ENCODE assay signal across 8 cellular contexts in genomic region chr2:10124538-10125045, GRCh38. TPM values are rescaled to one million over a fixed set of nuclear protein-coding genes. Genes with fewer than 3 reads are reported as not detected.
DNase-seq lines count a peak whose midpoint lies in the region; ATAC-seq and TF ChIP-seq lines count a peak whose summit lies in the region.

No MANE protein-coding gene starts in this region.

- ATAC-seq in activated T-cell treated with anti-CD3 and anti-CD28 coated beads, Interleukin-2, amount 50 U/mL, for 4 hours: no peak
- ATAC-seq in gastroesophageal sphincter (no peak), sciatic nerve (no peak), HG02763 (IDR thresholded peaks at IDR 0.05; ENCODE audit: unreplicated experiment) (no peak), HG03460 (IDR thresholded peaks at IDR 0.05; ENCODE audit: unreplicated experiment) (no peak)

- peaks cover 31% of the 10 kb centered on the region for H3K27me3 ChIP-seq in gastroesophageal sphincter

- H3K4me3 ChIP-seq in gastroesophageal sphincter: no peak overlapping the region

- no peaks in the 10 kb centered on the region for H3K9me3 Mint-ChIP-seq in activated T-cell treated with anti-CD3 and anti-CD28 coated beads, Interleukin-2, amount 50 U/mL, for 4 hours

- CTCF ChIA-PET in HEK293T (lab: Yijun Ruan, JAX): interaction anchor here (0.6 to 2.1 kb wide), 7 partner anchors 13 to 315 kb away, joined by 3 to 9 read pairs (median 3); no protein-coding TSS in a partner anchor

- H3K36me3 ChIP-seq in gastroesophageal sphincter: no peaks in the 10 kb centered on the region

- DNase-seq in COR-L47 (lab: John Stamatoyannopoulos, UW): peak; percentile 65
- peak; percentile 46 for DNase-seq in HEK293T (ENCODE audit: extremely low spot score)
- peak; percentile 71 for DNase-seq in NCI-H69 (lab: John Stamatoyannopoulos, UW)
- DNase-seq in activated T-cell treated with anti-CD3 and anti-CD28 coated beads, Interleukin-2, amount 50 U/mL, for 4 hours: no peak
- DNase-seq in sciatic nerve (ENCODE audit: low spot score): peak; percentile 54

- H3K4me3 Mint-ChIP-seq in activated T-cell treated with anti-CD3 and anti-CD28 coated beads, Interleukin-2, amount 50 U/mL, for 4 hours: peak overlapping the region; percentile 84

- no peak overlapping the region for H3K27ac ChIP-seq in gastroesophageal sphincter

- TF ChIP-seq EP300 in gastroesophageal sphincter (IDR thresholded peaks at IDR 0.05): no peak

- peaks cover 8% of the 10 kb centered on the region for H3K27me3 Mint-ChIP-seq in activated T-cell treated with anti-CD3 and anti-CD28 coated beads, Interleukin-2, amount 50 U/mL, for 4 hours (ENCODE audit: low read depth)

- POLR2A ChIA-PET in HEK293T (lab: Yijun Ruan, JAX): interaction anchor here (0.6 to 1.8 kb wide), 6 partner anchors 11 to 310 kb away, joined by 3 to 6 read pairs (median 4); no protein-coding TSS in a partner anchor

- TF ChIP-seq POLR2A in gastroesophageal sphincter (IDR thresholded peaks at IDR 0.05): no peak

- H3K9me3 ChIP-seq in gastroesophageal sphincter: no peaks in the 10 kb centered on the region

- peaks cover 44% of the 10 kb centered on the region for H3K4me1 Mint-ChIP-seq in activated T-cell treated with anti-CD3 and anti-CD28 coated beads, Interleukin-2, amount 50 U/mL, for 4 hours (ENCODE audit: low read depth)

- peak; percentile 9 to 73 (median 70) for TF ChIP-seq CTCF in gastroesophageal sphincter (IDR thresholded peaks at IDR 0.05)

- intact Hi-C loops in sciatic nerve (cut with DNase I): loop anchor here (10.0 kb wide), 1 partner anchor 310 kb away; no protein-coding TSS in a partner anchor

- WGBS in gastroesophageal sphincter (ENCODE audit: low coverage in 1 of 2), 2 donors: 7 to 9% methylated on average over 5 of the region's 5 CpGs

- H3K36me3 Mint-ChIP-seq in activated T-cell treated with anti-CD3 and anti-CD28 coated beads, Interleukin-2, amount 50 U/mL, for 4 hours (ENCODE audit: insufficient read depth): no peaks in the 10 kb centered on the region

- H3K4me1 ChIP-seq in gastroesophageal sphincter: peaks cover 0 to 47% (median 14%) of the 10 kb centered on the region in 3 donors

TF ChIP-seq in HEK293T, 16 proteins besides CTCF, POLR2A, EP300 and RAD21:
- TF ChIP-seq SP1 (IDR thresholded peaks at IDR 0.05) (no peak), PKNOX1 (IDR thresholded peaks at IDR 0.05) (no peak), TARDBP (IDR thresholded peaks at IDR 0.05) (no peak), CTBP1 (IDR thresholded peaks at IDR 0.05; ENCODE audit: borderline replicate concordance) (no peak), FOXK2 (IDR thresholded peaks at IDR 0.05) (no peak), FOXA1 (IDR thresholded peaks at IDR 0.05) (no peak), L3MBTL2 (conservative IDR thresholded peaks at IDR 0.05) (no peak), BHLHE40 (IDR thresholded peaks at IDR 0.05; ENCODE audit: borderline replicate concordance) (no peak), ARNT (IDR thresholded peaks at IDR 0.05) (no peak), ZNF384 (IDR thresholded peaks at IDR 0.05) (no peak), HDGF (IDR thresholded peaks at IDR 0.05; ENCODE audit: borderline replicate concordance) (no peak), ELF4 (IDR thresholded peaks at IDR 0.05) (no peak)

RNA-seq across cellular contexts. Expression of gene RRM2, which starts 2.1 kb away (rescaled TPM):
- total RNA-seq in activated T-cell treated with anti-CD3 and anti-CD28 coated beads, Interleukin-2, amount 50 U/mL, for 4 hours: 10 to 100 TPM; 40.9 to 54.9 (median 51.6) TPM
- total RNA-seq in gastroesophageal sphincter (1 to 10 TPM in 3 of 4 donors, under 1 TPM in 1; 0.40 to 3.2 (median 2.0) TPM), sciatic nerve (1.0 TPM)

RNA-seq across cellular contexts. Expression of gene CYS1, which starts 44.4 kb away (rescaled TPM):
- under 1 TPM in 1 of 3 donors, not detected in 2; 0.08 TPM for total RNA-seq in activated T-cell treated with anti-CD3 and anti-CD28 coated beads, Interleukin-2, amount 50 U/mL, for 4 hours
- 10 to 100 TPM in 3 of 4 donors, 1 to 10 TPM in 1; 8.6 to 50.7 (median 32.6) TPM for total RNA-seq in gastroesophageal sphincter
- 9.3 TPM for total RNA-seq in sciatic nerve

Comparison
In these comparisons a context has a peak if more than half of its experiments do, and no peak if none do; other contexts are left out.
1. RNA of gene RRM2, which starts 2.1 kb away (total RNA-seq): 40.9 to 54.9 TPM in activated T-cell treated with anti-CD3 and anti-CD28 coated beads, Interleukin-2, amount 50 U/mL, for 4 hours; 0.40 to 3.2 TPM in gastroesophageal sphincter and 1.0 TPM in sciatic nerve (single experiment); every median in the first group is over 4 times any median in the second.